ENCODE assay signal across 30 cellular contexts in the genomic region with DNA sequence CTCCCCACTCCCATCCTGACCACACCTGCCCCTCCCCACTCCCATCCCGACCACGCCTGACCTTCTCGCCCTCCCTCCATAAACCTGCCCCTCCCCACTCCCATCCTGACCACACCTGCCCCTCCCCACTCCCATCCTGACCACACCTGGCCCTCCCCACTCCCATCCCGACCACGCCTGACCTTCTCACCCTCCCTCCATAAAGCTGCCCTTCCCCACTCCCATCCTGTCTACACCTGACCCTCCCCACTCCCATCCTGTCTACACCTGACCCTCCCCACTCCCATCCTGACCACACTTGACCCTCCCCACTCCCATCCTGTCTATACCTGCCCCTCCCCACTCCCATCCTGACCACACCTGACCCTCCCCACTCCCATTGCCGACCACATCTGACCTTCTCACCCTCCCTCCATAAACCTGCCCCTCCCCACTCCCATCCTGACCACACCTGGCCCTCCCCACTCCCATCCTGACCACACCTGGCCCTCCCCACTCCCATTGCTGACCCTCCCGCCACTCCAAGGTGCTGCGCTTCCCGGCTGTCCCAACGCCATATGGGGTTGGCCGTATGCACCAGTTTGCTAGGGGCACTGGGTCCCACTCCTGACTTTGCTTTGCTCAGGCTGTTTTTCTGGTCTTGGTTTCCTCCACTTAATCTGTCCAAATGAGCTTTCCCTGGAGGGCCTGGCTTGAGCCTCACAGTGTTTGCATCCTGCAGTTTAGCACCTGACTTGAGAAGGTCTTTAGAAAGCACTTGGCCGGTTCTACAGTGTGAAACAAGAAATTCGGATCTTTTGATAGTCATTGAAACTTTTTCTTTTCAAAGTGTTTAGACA. TPM values are rescaled to one million over a fixed set of nuclear protein-coding genes. Genes with fewer than 3 reads are reported as not detected.
"Had no signal": no experiment of that assay in that cellular context is flagged by ENCODE, and none has a peak within 500 bp of the region (broad histone marks: within the 10 kb centered on the region; RNA-seq: fewer than 3 reads in every experiment).

No MANE protein-coding gene starts in this region.

- H3K4me3 ChIP-seq: cardiac muscle cell, SJSA1 had no signal

- H3K9me3 ChIP-seq: SJSA1, SK-N-SH had no signal

- FAIRE-seq: TTC549 had no signal

- H3K27me3 ChIP-seq: cardiac muscle cell, SJSA1 had no signal

- DNase-seq: activated B cell treated with CpG ODN at 0.5 μM for 24 hours; activated CD4-positive, alpha-beta memory T cell treated with anti-CD3 and anti-CD28 coated beads, Interleukin-2, amount 10 ng/mL, durations not matched to agents 7 days and 5 days; activated CD4-positive, alpha-beta T cell treated with anti-CD3 and anti-CD28 coated beads for 1 hour; activated CD4-positive, alpha-beta T cell treated with anti-CD3 and anti-CD28 coated beads for 48 hours; activated CD8-positive, alpha-beta memory T cell treated with anti-CD3 and anti-CD28 coated beads, Interleukin-2, amount 50 U/mL, for 48 hours; activated effector memory CD4-positive, alpha-beta T cell treated with anti-CD3 and anti-CD28 coated beads, Interleukin-2, amount 50 U/mL, for 16 hours; activated naive CD4-positive, alpha-beta T cell; activated naive CD4-positive, alpha-beta T cell treated with anti-CD3 and anti-CD28 coated beads, Interleukin-2, amount 50 U/mL, for 16 hours; activated naive CD8-positive, alpha-beta T cell treated with anti-CD3 and anti-CD28 coated beads for 36 hours; activated T-cell treated with anti-CD3 and anti-CD28 coated beads, Interleukin-2, amount 50 U/mL, for 1 hour; activated T-cell treated with anti-CD3 and anti-CD28 coated beads, Interleukin-2, amount 50 U/mL, for 72 hours; amniotic stem cell; aorta; Karpas-422; KBM-7; NCI-H1048; NCI-H1105 treated with DMSO at 0.1 percent for 48 hours; NCI-H1436; NCI-H1694; NCI-H1930; NCI-H345; NCI-H524 treated with DMSO at 0.1 percent for 48 hours; SHP77 treated with DMSO at 0.1 percent for 48 hours; SK-N-SH had no signal

- H3K9ac ChIP-seq: SK-N-SH had no signal

- ATAC-seq: activated T-cell treated with anti-CD3 and anti-CD28 coated beads, Interleukin-2, amount 50 U/mL, for 72 hours; Panc1 had no signal

- H3K4me2 ChIP-seq: SK-N-SH had no signal

- H3K4me1 ChIP-seq: SJSA1 had no signal

- H3K27ac ChIP-seq: cardiac muscle cell, SJSA1 had no signal

- H3K36me3 ChIP-seq: cardiac muscle cell, SJSA1 had no signal

RNA-seq across cellular contexts. Expression of a gene that starts 2.9 kb away (rescaled TPM):
- total RNA-seq: activated B cell treated with CpG ODN at 0.5 μM for 24 hours; activated CD4-positive, alpha-beta memory T cell treated with anti-CD3 and anti-CD28 coated beads, Interleukin-2, amount 10 ng/mL, durations not matched to agents 7 days and 5 days; activated naive CD8-positive, alpha-beta T cell treated with anti-CD3 and anti-CD28 coated beads for 36 hours; MCF 10A; NCI-H460; SJSA1 had no signal
- polyA plus RNA-seq: SK-N-SH had no signal
